Comparison of ENCODE assay signal across 8 cellular contexts in the genomic region with DNA sequence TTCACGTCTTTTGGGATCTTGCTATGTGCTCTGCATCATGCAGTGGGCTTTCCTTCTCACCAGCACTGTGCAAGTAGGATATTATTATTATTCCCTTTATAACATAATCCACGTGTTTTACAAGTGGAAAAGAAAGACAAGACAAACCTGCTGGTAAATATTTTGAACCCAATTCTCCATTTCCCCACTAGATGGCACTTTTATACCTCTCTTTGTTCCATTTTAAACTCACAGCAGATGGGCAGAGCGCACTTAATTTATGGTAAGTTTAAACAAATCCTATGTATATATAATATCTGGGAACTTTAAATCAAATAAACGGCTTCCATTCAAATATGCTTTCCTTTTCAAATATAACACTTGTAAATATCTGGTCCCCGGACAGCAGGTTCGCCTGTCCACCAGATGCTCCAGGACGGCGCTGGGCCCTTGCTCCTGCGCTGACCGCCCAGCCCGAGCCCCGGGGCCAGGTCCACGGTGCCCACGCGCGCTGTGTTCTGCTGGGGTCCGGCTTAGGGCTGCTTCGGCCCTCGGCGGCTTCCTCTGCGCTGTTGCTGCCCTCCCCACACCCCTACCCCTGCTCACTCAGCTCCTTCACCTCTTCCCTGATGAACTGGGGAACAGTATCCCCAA. TPM values are rescaled to one million over a fixed set of nuclear protein-coding genes. Genes with fewer than 3 reads are reported as not detected.
A peak's percentile ranks its signal among the peaks of the same experiment; 100 is the strongest.
DNase-seq lines count a peak whose midpoint lies in the region; ATAC-seq, FAIRE-seq and TF ChIP-seq lines count a peak whose summit lies in the region.

No MANE protein-coding gene starts in this region.

- no peaks in the 10 kb centered on the region for H3K9me3 Mint-ChIP-seq in activated naive CD4-positive, alpha-beta T cell treated with anti-CD3 and anti-CD28 coated beads for 36 hours

- no peak overlapping the region for H3K9ac ChIP-seq in adipocyte (ENCODE audit: low read length)

- DNase-seq in GM04503 (ENCODE audit: low read depth) (peak; percentile 6), NB4 (ENCODE audit: low read depth) (peak; percentile 53), adipocyte (ENCODE audit: low read depth) (peak; percentile 86), iPS DF 4.7 (ENCODE audit: extremely low read depth, low spot score) (peak; percentile 44), tibial artery (no peak)
- DNase-seq in activated naive CD4-positive, alpha-beta T cell treated with anti-CD3 and anti-CD28 coated beads for 36 hours, result no peak

- TF ChIP-seq CTCF in NB4 (IDR thresholded peaks at IDR 0.05; ENCODE audit: low read depth, low read length), result peak; percentile 21
- TF ChIP-seq CTCF in tibial artery (IDR thresholded peaks at IDR 0.05), result peak; percentile 50 to 52

- H3K27me3 Mint-ChIP-seq in activated naive CD4-positive, alpha-beta T cell treated with anti-CD3 and anti-CD28 coated beads for 36 hours (ENCODE audit: low read depth), result peaks cover 33% of the 10 kb centered on the region

- peaks cover 2% of the 10 kb centered on the region for H3K4me1 Mint-ChIP-seq in activated naive CD4-positive, alpha-beta T cell treated with anti-CD3 and anti-CD28 coated beads for 36 hours (ENCODE audit: low read depth)

- intact Hi-C loops in tibial artery (cut with DNase I; ENCODE audit: low total_unique reads), result loop anchor here (5.0 kb wide), 1 partner anchor 290 kb away; no protein-coding TSS in a partner anchor
- intact Hi-C loops in activated naive CD4-positive, alpha-beta T cell treated with anti-CD3 and anti-CD28 coated beads for 36 hours (cut with micrococcal nuclease), result loop anchor here (1.0 to 5.0 kb wide), 3 partner anchors 175 to 425 kb away; a partner anchor contains a TSS

- TF ChIP-seq POLR2A in NB4 (IDR thresholded peaks at IDR 0.05; ENCODE audit: extremely low read depth, insufficient read length), result no peak

- H3K27ac ChIP-seq in tibial artery, result no peak overlapping the region

- no peaks in the 10 kb centered on the region for H3K9me3 ChIP-seq in adipocyte (ENCODE audit: control insufficient read depth, low read length)
- H3K9me3 ChIP-seq in tibial artery, result no peaks in the 10 kb centered on the region

- H3K36me3 ChIP-seq in adipocyte (ENCODE audit: control insufficient read depth, insufficient read depth, low read length, severe bottlenecking) (no peaks in the 10 kb centered on the region), tibial artery (no peaks in the 10 kb centered on the region)

- H3K27me3 ChIP-seq in adipocyte (replicated peaks; ENCODE audit: control insufficient read depth, insufficient read depth, low read length) (peaks cover 48% of the 10 kb centered on the region), tibial artery (peaks cover 0 to 19% of the 10 kb centered on the region in 2 donors)

- H3K4me3 ChIP-seq in NB4 (ENCODE audit: low read depth, low read length), result no peak overlapping the region
- H3K4me3 ChIP-seq in adipocyte (ENCODE audit: low read length), result no peak overlapping the region
- H3K4me3 ChIP-seq in tibial artery, result no peak overlapping the region

- H3K4me3 Mint-ChIP-seq in activated naive CD4-positive, alpha-beta T cell treated with anti-CD3 and anti-CD28 coated beads for 36 hours, result no peak overlapping the region

- H3K36me3 Mint-ChIP-seq in activated naive CD4-positive, alpha-beta T cell treated with anti-CD3 and anti-CD28 coated beads for 36 hours (ENCODE audit: low read depth), result no peaks in the 10 kb centered on the region

- H3K27ac Mint-ChIP-seq in activated naive CD4-positive, alpha-beta T cell treated with anti-CD3 and anti-CD28 coated beads for 36 hours, result no peak overlapping the region

- peak; percentile 98 for FAIRE-seq in A204.1 (lab: Jason Lieb, UNC)

- no peaks in the 10 kb centered on the region for H3K4me1 ChIP-seq in adipocyte (ENCODE audit: control insufficient read depth, insufficient read depth, low read length)
- no peaks in the 10 kb centered on the region for H3K4me1 ChIP-seq in tibial artery

- no peak for ATAC-seq in esophagus mucosa

- CTCF ChIA-PET in activated naive CD4-positive, alpha-beta T cell treated with anti-CD3 and anti-CD28 coated beads for 36 hours (lab: Charles Lee), result interaction anchor here (0.5 to 2.7 kb wide), 5 partner anchors 163 to 354 kb away, joined by 3 to 28 read pairs (median 4); no protein-coding TSS in a partner anchor

RNA-seq across cellular contexts. Expression of a gene that starts 31.1 kb away (rescaled TPM):
- not detected for total RNA-seq in activated naive CD4-positive, alpha-beta T cell treated with anti-CD3 and anti-CD28 coated beads for 36 hours
- total RNA-seq in esophagus mucosa, result not detected

Comparison
In these comparisons a context has a peak if more than half of its experiments do, and no peak if none do; other contexts are left out.
1. DNase-seq: peak in GM04503 (single experiment), NB4 (single experiment), adipocyte (single experiment) and iPS DF 4.7 (single experiment); none in tibial artery (0 of 2) and activated naive CD4-positive, alpha-beta T cell treated with anti-CD3 and anti-CD28 coated beads for 36 hours (single experiment).